ENCODE assay signal across 1 cellular context in the genomic region with DNA sequence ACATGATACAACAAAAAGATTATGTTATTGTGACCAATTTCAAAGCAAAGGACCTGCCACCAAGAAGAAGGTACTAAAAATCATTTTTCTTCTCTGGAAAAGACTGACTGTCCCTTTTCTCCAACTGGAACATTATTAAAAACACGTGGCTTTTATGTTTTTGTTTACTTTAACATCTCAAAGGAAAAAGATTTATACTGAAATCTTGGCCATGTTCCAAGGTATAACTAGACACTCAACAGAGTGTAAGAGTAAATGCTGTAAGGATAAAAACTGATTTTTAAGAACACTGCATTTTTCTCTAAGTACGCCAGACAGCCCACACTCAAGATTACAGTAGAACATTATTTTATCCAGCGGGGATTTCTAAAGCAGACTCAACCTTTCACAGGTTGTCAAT.
TF ChIP-seq lines count a peak whose summit lies in the region.

No MANE protein-coding gene starts in this region.

TF ChIP-seq in K562, 482 proteins besides CTCF, POLR2A, EP300 and RAD21 (continued from another document):
- TF ChIP-seq, protein P1, sequence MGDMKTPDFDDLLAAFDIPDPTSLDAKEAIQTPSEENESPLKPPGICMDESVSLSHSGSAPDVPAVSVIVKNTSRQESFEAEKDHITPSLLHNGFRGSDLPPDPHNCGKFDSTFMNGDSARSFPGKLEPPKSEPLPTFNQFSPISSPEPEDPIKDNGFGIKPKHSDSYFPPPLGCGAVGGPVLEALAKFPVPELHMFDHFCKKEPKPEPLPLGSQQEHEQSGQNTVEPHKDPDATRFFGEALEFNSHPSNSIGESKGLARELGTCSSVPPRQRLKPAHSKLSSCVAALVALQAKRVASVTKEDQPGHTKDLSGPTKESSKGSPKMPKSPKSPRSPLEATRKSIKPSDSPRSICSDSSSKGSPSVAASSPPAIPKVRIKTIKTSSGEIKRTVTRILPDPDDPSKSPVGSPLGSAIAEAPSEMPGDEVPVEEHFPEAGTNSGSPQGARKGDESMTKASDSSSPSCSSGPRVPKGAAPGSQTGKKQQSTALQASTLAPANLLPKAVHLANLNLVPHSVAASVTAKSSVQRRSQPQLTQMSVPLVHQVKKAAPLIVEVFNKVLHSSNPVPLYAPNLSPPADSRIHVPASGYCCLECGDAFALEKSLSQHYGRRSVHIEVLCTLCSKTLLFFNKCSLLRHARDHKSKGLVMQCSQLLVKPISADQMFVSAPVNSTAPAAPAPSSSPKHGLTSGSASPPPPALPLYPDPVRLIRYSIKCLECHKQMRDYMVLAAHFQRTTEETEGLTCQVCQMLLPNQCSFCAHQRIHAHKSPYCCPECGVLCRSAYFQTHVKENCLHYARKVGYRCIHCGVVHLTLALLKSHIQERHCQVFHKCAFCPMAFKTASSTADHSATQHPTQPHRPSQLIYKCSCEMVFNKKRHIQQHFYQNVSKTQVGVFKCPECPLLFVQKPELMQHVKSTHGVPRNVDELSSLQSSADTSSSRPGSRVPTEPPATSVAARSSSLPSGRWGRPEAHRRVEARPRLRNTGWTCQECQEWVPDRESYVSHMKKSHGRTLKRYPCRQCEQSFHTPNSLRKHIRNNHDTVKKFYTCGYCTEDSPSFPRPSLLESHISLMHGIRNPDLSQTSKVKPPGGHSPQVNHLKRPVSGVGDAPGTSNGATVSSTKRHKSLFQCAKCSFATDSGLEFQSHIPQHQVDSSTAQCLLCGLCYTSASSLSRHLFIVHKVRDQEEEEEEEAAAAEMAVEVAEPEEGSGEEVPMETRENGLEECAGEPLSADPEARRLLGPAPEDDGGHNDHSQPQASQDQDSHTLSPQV (IDR thresholded peaks at IDR 0.05), result no peak
- no peak for TF ChIP-seq EHMT2 (IDR thresholded peaks at IDR 0.05)
